In the genomic region with DNA sequence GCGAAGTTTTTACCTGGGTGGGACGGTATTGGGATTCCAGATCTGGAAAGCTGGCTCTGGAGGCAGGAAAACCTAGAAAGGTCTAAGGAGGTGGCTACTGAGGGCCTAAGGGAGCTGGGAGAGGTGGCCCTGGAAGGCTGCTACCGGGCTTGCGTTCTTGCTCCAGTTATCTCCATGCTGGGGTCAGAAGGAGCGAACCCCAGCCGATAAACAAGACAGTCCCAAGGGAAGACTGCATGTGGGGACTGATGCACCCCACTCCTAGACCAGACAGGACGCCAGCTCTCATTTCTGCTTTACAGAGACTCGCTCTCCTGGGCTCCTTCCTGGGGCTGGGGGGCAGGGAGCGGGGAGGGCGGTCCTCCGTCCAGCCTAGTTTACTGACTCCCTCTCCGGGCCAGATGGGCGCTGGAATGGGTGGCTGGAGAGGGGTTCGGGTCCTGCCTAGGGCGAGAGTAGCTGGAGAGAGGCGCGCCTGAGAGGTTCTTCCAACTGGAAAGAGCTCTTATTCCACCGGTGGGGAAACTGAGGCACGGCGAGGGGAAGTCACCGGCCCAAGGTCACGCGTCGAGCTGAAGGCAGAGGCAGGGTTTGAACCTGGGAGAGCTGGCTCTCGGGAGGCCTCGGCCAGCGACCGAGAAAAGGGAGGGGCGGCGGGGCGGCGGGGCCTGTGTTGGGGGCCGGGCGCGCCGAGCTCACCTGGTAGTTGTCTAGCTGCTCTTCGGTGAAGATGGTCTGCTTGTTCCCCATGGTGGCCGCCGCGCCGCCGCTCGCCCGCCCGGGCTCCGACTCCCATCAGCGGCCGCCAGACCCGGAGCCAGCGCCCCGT, we compare ENCODE assay signal across 1 cellular context.
TF ChIP-seq lines count a peak whose summit lies in the region.

No MANE protein-coding gene starts in this region.

TF ChIP-seq in endothelial cell of umbilical vein, 7 proteins besides CTCF, POLR2A, EP300 and RAD21:
- no peak for TF ChIP-seq MYC (IDR thresholded peaks at IDR 0.05; ENCODE audit: low read depth, low read length)
- TF ChIP-seq JUN (IDR thresholded peaks at IDR 0.05; ENCODE audit: borderline replicate concordance, insufficient read depth, insufficient read length, low read depth): no peak
- TF ChIP-seq POLR2AphosphoS5 (IDR thresholded peaks at IDR 0.05; ENCODE audit: insufficient read depth, low read depth, low read length): no peak
- no peak for TF ChIP-seq EZH2 (IDR thresholded peaks at IDR 0.05; ENCODE audit: borderline replicate concordance, low read depth, low read length, severe bottlenecking)
- TF ChIP-seq FOS (IDR thresholded peaks at IDR 0.05; ENCODE audit: borderline replicate concordance, insufficient read depth, low read length): no peak
- no peak for TF ChIP-seq GATA2 (IDR thresholded peaks at IDR 0.05; ENCODE audit: insufficient read depth, insufficient read length, low read depth, low read length)
- TF ChIP-seq, protein P1, sequence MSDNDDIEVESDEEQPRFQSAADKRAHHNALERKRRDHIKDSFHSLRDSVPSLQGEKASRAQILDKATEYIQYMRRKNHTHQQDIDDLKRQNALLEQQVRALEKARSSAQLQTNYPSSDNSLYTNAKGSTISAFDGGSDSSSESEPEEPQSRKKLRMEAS (IDR thresholded peaks at IDR 0.05; ENCODE audit: insufficient read depth, insufficient read length): no peak
